Comparison of ENCODE assay signal across 6 cellular contexts in genomic region chr17:17010545-17011034, GRCh38. TPM values are rescaled to one million over a fixed set of nuclear protein-coding genes. Genes with fewer than 3 reads are reported as not detected.
"Had no signal": no experiment of that assay in that cellular context is flagged by ENCODE, and none has a peak within 500 bp of the region (broad histone marks: within the 10 kb centered on the region; RNA-seq: fewer than 3 reads in every experiment).

No MANE protein-coding gene starts in this region.

RNA-seq across cellular contexts. Expression of gene TNFRSF13B, which starts 38.7 kb away (rescaled TPM):
- total RNA-seq: activated naive CD4-positive, alpha-beta T cell treated with anti-CD3 and anti-CD28 coated beads for 36 hours; epithelial cell of proximal tubule; lung microvascular endothelial cell; skeletal muscle tissue; T-helper 1 cell treated with Interleukin-12 subunit alpha and Interleukin-12 subunit beta and Interleukin-4 antibody, amounts not matched to agents 30 ng/mL and 1 ng/mL, for 36 hours; tibial nerve had no signal
